22 cellular contexts compared by ENCODE assay signal in the genomic region with DNA sequence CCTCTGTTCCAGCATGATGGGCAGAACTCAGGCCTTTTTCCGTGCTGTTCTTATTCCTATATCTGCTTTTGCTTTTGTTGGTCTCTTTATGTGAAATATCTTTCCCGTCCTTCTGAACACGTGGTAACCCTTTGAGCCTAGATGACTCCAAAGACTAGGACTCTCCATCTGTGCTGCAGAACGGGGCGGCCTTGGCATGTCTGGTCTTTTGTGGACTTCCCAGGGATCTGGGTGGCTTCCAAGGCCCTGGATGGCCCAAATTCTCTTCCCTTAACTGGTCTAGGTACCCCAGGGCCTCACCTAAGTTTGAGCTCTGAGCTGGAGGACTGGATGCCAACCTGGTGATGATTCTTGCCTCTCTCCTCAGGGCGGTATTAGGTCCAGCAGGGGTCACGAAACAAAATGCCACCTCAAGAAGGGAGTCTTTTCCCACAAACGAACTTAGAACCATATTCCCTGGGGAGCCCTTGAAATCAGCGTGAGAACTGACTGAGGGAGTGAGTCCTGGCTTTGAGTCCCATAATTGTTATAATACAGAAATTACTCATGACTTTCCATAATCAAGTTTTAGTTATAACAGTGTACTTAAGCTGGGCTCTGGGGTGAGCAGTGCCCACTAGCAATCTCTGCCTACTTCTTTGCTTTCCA. TPM values are rescaled to one million over a fixed set of nuclear protein-coding genes. Genes with fewer than 3 reads are reported as not detected.
DNase-seq lines count a peak whose midpoint lies in the region; ATAC-seq and TF ChIP-seq lines count a peak whose summit lies in the region.
"Had no signal": no experiment of that assay in that cellular context is flagged by ENCODE, and none has a peak within 500 bp of the region (broad histone marks: within the 10 kb centered on the region; RNA-seq: fewer than 3 reads in every experiment).

No MANE protein-coding gene starts in this region.

- H3K27ac Mint-ChIP-seq in chondrocyte (ENCODE audit: unreplicated experiment) (peak overlapping the region; percentile 46), neural crest cell (ENCODE audit: unreplicated experiment) (peak overlapping the region; percentile 64)

- H3K4me3 ChIP-seq in left ventricle myocardium inferior = no peak overlapping the region

- intact Hi-C loops in left ventricle myocardium inferior (cut with micrococcal nuclease) (no loop called here), Right ventricle myocardium inferior (cut with DNase I) (no loop called here)

- no peaks in the 10 kb centered on the region for H3K27me3 Mint-ChIP-seq in chondrocyte (ENCODE audit: low read depth)
- H3K27me3 Mint-ChIP-seq in neural crest cell (ENCODE audit: low read depth) = no peaks in the 10 kb centered on the region

- DNase-seq in left ventricle myocardium inferior (no peak), Right ventricle myocardium inferior (ENCODE audit: missing footprints) (no peak), chondrocyte (ENCODE audit: low spot score) (no peak), neural crest cell (ENCODE audit: low read depth, low spot score) (no peak), NCI-H146 (lab: John Stamatoyannopoulos, UW) (no peak), ACHN (no peak)
- DNase-seq: 8988T, AML-193, DMS53, GF-D8, H7, KG1, MV-4-11, NCI-H1105 treated with DMSO at 0.1 percent for 48 hours, NCI-H1694 treated with DMSO at 0.1 percent for 48 hours, NCI-H2081 treated with DMSO at 0.1 percent for 48 hours, NCI-H2171 treated with DMSO at 0.1 percent for 48 hours, NCI-H524 treated with DMSO at 0.1 percent for 48 hours, SHP77 treated with DMSO at 0.1 percent for 48 hours had no signal

- H3K4me3 Mint-ChIP-seq in chondrocyte (ENCODE audit: unreplicated experiment) (no peak overlapping the region), neural crest cell (no peak overlapping the region)
- H3K4me3 Mint-ChIP-seq: CD14-positive monocyte had no signal

- peaks cover 81% of the 10 kb centered on the region for H3K4me1 ChIP-seq in left ventricle myocardium inferior

- in situ Hi-C loops in ACHN (cut with HindIII; ENCODE audit: low pct_ligation_motif_present, low pct_unique_long_range_greater_than_20kb, low sequenced_read_pairs) = no loop called here

- no peaks in the 10 kb centered on the region for H3K9me3 ChIP-seq in left ventricle myocardium inferior (replicated peaks)
- H3K9me3 ChIP-seq: SK-N-SH had no signal

- H3K4me1 Mint-ChIP-seq in chondrocyte (ENCODE audit: low read depth) (peaks cover 28% of the 10 kb centered on the region), neural crest cell (peaks cover 30% of the 10 kb centered on the region)

- no peaks in the 10 kb centered on the region for H3K27me3 ChIP-seq in left ventricle myocardium inferior (ENCODE audit: low read depth)

- no peak for ATAC-seq in Right ventricle myocardium inferior
- ATAC-seq in GM21526 (IDR thresholded peaks at IDR 0.05; ENCODE audit: low FRiP score, unreplicated experiment) = no peak

- peaks cover 8% of the 10 kb centered on the region for H3K36me3 Mint-ChIP-seq in chondrocyte (ENCODE audit: low read depth)
- H3K36me3 Mint-ChIP-seq in neural crest cell (ENCODE audit: low read depth) = peaks cover 3% of the 10 kb centered on the region

- TF ChIP-seq CTCF in left ventricle myocardium inferior (IDR thresholded peaks at IDR 0.05; ENCODE audit: borderline replicate concordance) (no peak), chondrocyte (IDR thresholded peaks at IDR 0.05) (no peak), neural crest cell (conservative IDR thresholded peaks at IDR 0.05) (no peak)

- H3K36me3 ChIP-seq in left ventricle myocardium inferior = no peaks in the 10 kb centered on the region

- H3K9me3 Mint-ChIP-seq in chondrocyte (ENCODE audit: low read depth) (no peaks in the 10 kb centered on the region), neural crest cell (no peaks in the 10 kb centered on the region)
- H3K9me3 Mint-ChIP-seq: CD14-positive monocyte had no signal

- H3K27ac ChIP-seq in left ventricle myocardium inferior (replicated peaks) = peak overlapping the region; percentile 68

RNA-seq across cellular contexts. Expression of gene TLNRD1, which starts 13.8 kb away (rescaled TPM):
- 5.5 TPM for total RNA-seq in left ventricle myocardium inferior
- 7.1 TPM for total RNA-seq in Right ventricle myocardium inferior
- 11.4 to 18.7 TPM (median 17.0 TPM) in 3 replicates for total RNA-seq in chondrocyte
- 30.6 and 31.7 TPM in 2 replicates for total RNA-seq in neural crest cell

RNA-seq across cellular contexts. Expression of gene MESD, which starts 25.0 kb away (rescaled TPM):
- 13.5 TPM for total RNA-seq in left ventricle myocardium inferior
- total RNA-seq in Right ventricle myocardium inferior = 14.0 TPM
- 23.5 to 26.5 TPM (median 23.8 TPM) in 3 replicates for total RNA-seq in chondrocyte
- 30.7 and 31.9 TPM in 2 replicates for total RNA-seq in neural crest cell
